In genomic region chr17:28370035-28370743, GRCh38 we compare ENCODE assay signal across 8 cellular contexts. TPM values are rescaled to one million over a fixed set of nuclear protein-coding genes. Genes with fewer than 3 reads are reported as not detected.
DNase-seq lines count a peak whose midpoint lies in the region; ATAC-seq and TF ChIP-seq lines count a peak whose summit lies in the region.

TSS of gene VTN (minus strand) at chr17:28370307. CDS start at chr17:28370203, 104 bp downstream.

- intact Hi-C loops in naive thymus-derived CD4-positive, alpha-beta T cell (cut with micrococcal nuclease) = loop anchor here (2.0 to 10.0 kb wide), 4 partner anchors 37 to 205 kb away; partner anchors contain the start of genes ALDOC (in 1 of the 2), PIGS (in 1 of the 2), SLC46A1 (in 1 of the 2) and UNC119 (in 1 of the 2)

- H3K36me3 Mint-ChIP-seq in naive thymus-derived CD4-positive, alpha-beta T cell = peaks cover 0 to 4% (median 0%) of the 10 kb centered on the region in 5 donors

- peaks cover 10 to 25% (median 18%) of the 10 kb centered on the region in 7 donors for H3K4me1 Mint-ChIP-seq in naive thymus-derived CD4-positive, alpha-beta T cell

- POLR2A ChIA-PET in naive thymus-derived CD4-positive, alpha-beta T cell (lab: Charles Lee) = interaction anchor here (0.5 to 3.3 kb wide), 2 partner anchors 12 to 230 kb away, joined by 3 to 17 read pairs; partner anchors contain the start of gene POLDIP2

- H3K27me3 Mint-ChIP-seq in naive thymus-derived CD4-positive, alpha-beta T cell = no peaks in the 10 kb centered on the region

- no peaks in the 10 kb centered on the region for H3K36me3 ChIP-seq in RWPE2 (ENCODE audit: low read depth)
- peaks cover under 1% of the 10 kb centered on the region for H3K36me3 ChIP-seq in effector memory CD4-positive, alpha-beta T cell (ENCODE audit: control insufficient read depth, insufficient read depth, low read length)
- H3K36me3 ChIP-seq in naive thymus-derived CD4-positive, alpha-beta T cell (ENCODE audit: control insufficient read depth in 2 of 3, insufficient read depth in 3 of 3, low read length in 3 of 3) = peaks cover 0 to 5% (median 0%) of the 10 kb centered on the region in 3 experiments

- no peaks in the 10 kb centered on the region for H3K9me3 Mint-ChIP-seq in naive thymus-derived CD4-positive, alpha-beta T cell

- CTCF ChIA-PET in naive thymus-derived CD4-positive, alpha-beta T cell (lab: Charles Lee) = interaction anchor here (0.7 to 1.0 kb wide), 2 partner anchors 46 to 66 kb away, joined by 3 to 4 read pairs; no protein-coding TSS in a partner anchor

- H3K27ac Mint-ChIP-seq in naive thymus-derived CD4-positive, alpha-beta T cell = peak within 1 kb of the TSS; percentile 66 to 97 (median 93)

- H3K27ac ChIP-seq in RWPE2 (ENCODE audit: poor library complexity, severe bottlenecking) = peak within 1 kb of the TSS; percentile 31
- H3K27ac ChIP-seq in effector memory CD4-positive, alpha-beta T cell (ENCODE audit: insufficient read depth, low read length, poor library complexity, severe bottlenecking) = peak within 1 kb of the TSS; percentile 82
- peak within 1 kb of the TSS; percentile 88 for H3K27ac ChIP-seq in naive thymus-derived CD4-positive, alpha-beta T cell (ENCODE audit: low read depth, low read length)

- no peak for ATAC-seq in RWPE2 (ENCODE audit: low read depth)
- no peak for ATAC-seq in naive thymus-derived CD4-positive, alpha-beta T cell

- H3K4me3 Mint-ChIP-seq in naive thymus-derived CD4-positive, alpha-beta T cell = peak within 1 kb of the TSS; percentile 88 to 98 (median 94)

- peak within 1 kb of the TSS; percentile 31 for H3K4me3 ChIP-seq in RWPE2 (ENCODE audit: severe bottlenecking)
- H3K4me3 ChIP-seq in effector memory CD4-positive, alpha-beta T cell (ENCODE audit: insufficient read depth, low read depth, low read length, poor library complexity, severe bottlenecking) = peak within 1 kb of the TSS; percentile 66
- H3K4me3 ChIP-seq in naive thymus-derived CD4-positive, alpha-beta T cell (ENCODE audit: low read length) = peak within 1 kb of the TSS; percentile 78

- peaks cover 6% of the 10 kb centered on the region for H3K4me1 ChIP-seq in RWPE2 (ENCODE audit: insufficient read depth, poor library complexity, severe bottlenecking)
- peaks cover 19% of the 10 kb centered on the region for H3K4me1 ChIP-seq in effector memory CD4-positive, alpha-beta T cell (ENCODE audit: control insufficient read depth, insufficient read depth, low read length, poor library complexity, severe bottlenecking)
- H3K4me1 ChIP-seq in naive thymus-derived CD4-positive, alpha-beta T cell (ENCODE audit: control insufficient read depth in 2 of 2, insufficient read depth in 2 of 2, low read length in 2 of 2) = peaks cover 9 to 11% of the 10 kb centered on the region in 2 donors

- DNase-seq in NOMO-1 treated with dmso at 0.1 percent for 144 hours (lab: John Stamatoyannopoulos, UW; ENCODE audit: unreplicated experiment) = peak; percentile 4
- DNase-seq in NOMO-1 treated with DMSO at 0.1 percent for 48 hours (lab: John Stamatoyannopoulos, UW; ENCODE audit: unreplicated experiment) = no peak
- no peak for DNase-seq in RWPE2 (ENCODE audit: low spot score)
- no peak for DNase-seq in effector memory CD4-positive, alpha-beta T cell
- no peak for DNase-seq in naive thymus-derived CD4-positive, alpha-beta T cell
- no peak for DNase-seq in GF-D8 (lab: John Stamatoyannopoulos, UW)
- no peak for DNase-seq in NCI-H1105 treated with DMSO at 0.1 percent for 48 hours (lab: John Stamatoyannopoulos, UW)
- DNase-seq in DMS79 treated with DMSO at 0.1 percent for 48 hours (lab: John Stamatoyannopoulos, UW) = no peak

- no peaks in the 10 kb centered on the region for H3K27me3 ChIP-seq in RWPE2 (ENCODE audit: insufficient read depth, poor library complexity, severe bottlenecking)
- H3K27me3 ChIP-seq in effector memory CD4-positive, alpha-beta T cell (replicated peaks; ENCODE audit: control insufficient read depth, insufficient read depth, low read length, poor library complexity, severe bottlenecking) = no peaks in the 10 kb centered on the region
- H3K27me3 ChIP-seq in naive thymus-derived CD4-positive, alpha-beta T cell (ENCODE audit: control insufficient read depth in 2 of 2, insufficient read depth in 2 of 2, low read length in 2 of 2) = no peaks in the 10 kb centered on the region

- no peaks in the 10 kb centered on the region for H3K9me3 ChIP-seq in RWPE2 (ENCODE audit: severe bottlenecking)
- no peaks in the 10 kb centered on the region for H3K9me3 ChIP-seq in effector memory CD4-positive, alpha-beta T cell (ENCODE audit: control insufficient read depth, low read length)
- H3K9me3 ChIP-seq in naive thymus-derived CD4-positive, alpha-beta T cell (ENCODE audit: control insufficient read depth in 2 of 3, low read length in 3 of 3) = no peaks in the 10 kb centered on the region

- TF ChIP-seq CTCF in RWPE2 (IDR thresholded peaks at IDR 0.05; ENCODE audit: poor library complexity, severe bottlenecking) = peak; percentile 8

RNA-seq across cellular contexts. Expression of gene VTN, which starts in this region (rescaled TPM):
- under 1 TPM in 2 of 5 experiments, not detected in 3; 0.19 to 0.65 TPM for total RNA-seq in naive thymus-derived CD4-positive, alpha-beta T cell
- polyA plus RNA-seq in naive thymus-derived CD4-positive, alpha-beta T cell = under 1 TPM in 1 of 2 donors, not detected in 1; 0.08 TPM

Comparison
In these comparisons a context has a peak if more than half of its experiments do, and no peak if none do; other contexts are left out.
1. H3K27ac ChIP-seq: peak in every context shown above with its lines; median percentile 88 in naive thymus-derived CD4-positive, alpha-beta T cell; 82 in effector memory CD4-positive, alpha-beta T cell; 31 in RWPE2.